In the genomic region with DNA sequence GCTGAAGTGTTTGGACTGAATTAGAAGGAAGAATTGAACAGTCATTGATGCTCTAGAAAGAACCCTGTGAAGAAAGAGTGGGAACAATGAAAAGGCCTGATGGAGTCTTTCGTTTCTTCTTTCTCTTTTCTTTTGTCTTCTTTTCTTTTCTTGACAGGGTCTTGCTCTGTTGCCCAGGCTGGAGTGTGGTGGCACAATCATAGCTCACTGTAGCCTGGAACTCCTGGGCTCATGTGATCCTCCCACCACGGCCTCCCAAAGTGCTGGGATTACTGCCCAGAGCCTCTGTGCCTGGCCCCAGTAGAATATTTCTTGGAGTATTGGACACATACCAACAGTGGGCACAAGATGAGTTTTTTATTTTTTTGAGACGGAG, we compare ENCODE assay signal across 9 cellular contexts. TPM values are rescaled to one million over a fixed set of nuclear protein-coding genes. Genes with fewer than 3 reads are reported as not detected.
A peak's percentile ranks its signal among the peaks of the same experiment; 100 is the strongest.
DNase-seq lines count a peak whose midpoint lies in the region; ATAC-seq, FAIRE-seq and TF ChIP-seq lines count a peak whose summit lies in the region.
"Had no signal": no experiment of that assay in that cellular context is flagged by ENCODE, and none has a peak within 500 bp of the region (broad histone marks: within the 10 kb centered on the region; RNA-seq: fewer than 3 reads in every experiment).

No MANE protein-coding gene starts in this region.

- no peak for FAIRE-seq in K562 (lab: Jason Lieb, UNC)

- H3K9me1 ChIP-seq in K562 (ENCODE audit: control insufficient read depth, insufficient read depth, low read length), result no peaks in the 10 kb centered on the region

- H3K9ac ChIP-seq in K562 (ENCODE audit: insufficient read depth in 1 of 2, low read depth in 2 of 2, low read length in 2 of 2), result peak overlapping the region; percentile 100; a peak in 3 of 4 replicates

- H3K27ac ChIP-seq in CD4-positive, alpha-beta memory T cell (ENCODE audit: low read depth, low read length), result peak overlapping the region; percentile 98
- H3K27ac ChIP-seq in K562 (ENCODE audit: extremely low read depth, low read depth, low read length), result peak overlapping the region; percentile 100

- H2AFZ ChIP-seq in K562 (ENCODE audit: low read depth, low read length), result no peak overlapping the region

- DNase-seq in CD4-positive, alpha-beta memory T cell, result no peak
- DNase-seq in Jurkat, Clone E6-1 (ENCODE audit: low read depth, low spot score), result no peak
- DNase-seq in K562 (ENCODE audit: extremely low read depth in 1 of 4, low spot score in 3 of 4) (no peak), NCI-H510A (lab: John Stamatoyannopoulos, UW) (no peak), NCI-H2029 (lab: John Stamatoyannopoulos, UW) (no peak), NCI-H1417 (lab: John Stamatoyannopoulos, UW) (no peak), SHP77 (lab: John Stamatoyannopoulos, UW) (no peak)
- no peak for DNase-seq in naive thymus-derived CD8-positive, alpha-beta T cell

- intact Hi-C loops in CD4-positive, alpha-beta memory T cell (cut with micrococcal nuclease), result loop anchor here (2.0 to 5.0 kb wide), 2 partner anchors 23 to 1088 kb away; a partner anchor contains a TSS
- intact Hi-C loops in K562 (cut with micrococcal nuclease), result no loop called here

- H3K27me3 Mint-ChIP-seq in CD4-positive, alpha-beta memory T cell, result no peaks in the 10 kb centered on the region
- H3K27me3 Mint-ChIP-seq in naive thymus-derived CD8-positive, alpha-beta T cell, result no peaks in the 10 kb centered on the region

- H3K79me2 ChIP-seq in K562 (ENCODE audit: control insufficient read depth, insufficient read depth, low read length), result peaks cover 88% of the 10 kb centered on the region

- H3K9me3 Mint-ChIP-seq in CD4-positive, alpha-beta memory T cell, result no peaks in the 10 kb centered on the region
- H3K9me3 Mint-ChIP-seq in naive thymus-derived CD8-positive, alpha-beta T cell, result no peaks in the 10 kb centered on the region

- H3K4me2 ChIP-seq in K562 (ENCODE audit: insufficient read depth, low read length), result peak overlapping the region; percentile 97

- in situ Hi-C loops in K562 (cut with MboI), result loop anchor here (5.0 kb wide), 1 partner anchor 47 kb away; no protein-coding TSS in a partner anchor

- no peak overlapping the region for H3K4me3 ChIP-seq in CD4-positive, alpha-beta memory T cell (ENCODE audit: low read length in 2 of 2)
- peak overlapping the region; percentile 70 for H3K4me3 ChIP-seq in Jurkat, Clone E6-1 (ENCODE audit: low read length)
- peak overlapping the region; percentile 83 for H3K4me3 ChIP-seq in K562

- no peak for TF ChIP-seq EP300 in K562 (IDR thresholded peaks at IDR 0.05; ENCODE audit: low read length)

- peak overlapping the region in 5 of 7 donors; percentile 73 to 100 (median 99) for H3K27ac Mint-ChIP-seq in CD4-positive, alpha-beta memory T cell
- H3K27ac Mint-ChIP-seq in naive thymus-derived CD8-positive, alpha-beta T cell, result peak overlapping the region in 6 of 10 donors; percentile 20 to 100 (median 88)

- no peak for TF ChIP-seq RAD21 in K562 (CRISPR knock-in tag; conservative IDR thresholded peaks at IDR 0.05 in 1 of 2, IDR thresholded peaks at IDR 0.05 in 1 of 2)

- no TSS peak for BruUV-seq in K562 (replicated peaks; lab: Mats Ljungman, UMichigan)

- H3K4me3 Mint-ChIP-seq in CD4-positive, alpha-beta memory T cell, result peak overlapping the region; percentile 7 to 94 (median 72)
- peak overlapping the region; percentile 15 to 96 (median 70) for H3K4me3 Mint-ChIP-seq in naive thymus-derived CD8-positive, alpha-beta T cell

- no peak for ATAC-seq in K562
- no peak for ATAC-seq in naive thymus-derived CD8-positive, alpha-beta T cell

- peaks cover 12 to 52% (median 31%) of the 10 kb centered on the region in 4 donors for H3K4me1 Mint-ChIP-seq in CD4-positive, alpha-beta memory T cell
- H3K4me1 Mint-ChIP-seq in naive thymus-derived CD8-positive, alpha-beta T cell, result peaks cover 13 to 48% (median 31%) of the 10 kb centered on the region in 4 donors

- no peaks in the 10 kb centered on the region; the same call in 1 of the 2 replicates for H4K20me1 ChIP-seq in K562 (replicated peaks; ENCODE audit: control insufficient read depth, insufficient read depth, low read length)

- H3K36me3 ChIP-seq in CD4-positive, alpha-beta memory T cell (ENCODE audit: insufficient read depth, low read length), result peaks cover 16% of the 10 kb centered on the region
- peaks cover 71% of the 10 kb centered on the region for H3K36me3 ChIP-seq in K562 (ENCODE audit: control insufficient read depth, insufficient read depth, low read length)

- POLR2A ChIA-PET in CD4-positive, alpha-beta memory T cell (lab: Charles Lee; ENCODE audit: partially characterized antibody), result interaction anchor here (1.1 to 1.7 kb wide), 2 partner anchors 8 to 314 kb away, joined by 3 to 8 read pairs; no protein-coding TSS in a partner anchor
- POLR2A ChIA-PET in K562 (lab: Yijun Ruan, JAX), result interaction anchor here (0.8 to 2.9 kb wide), 11 partner anchors 8 to 170 kb away, joined by 3 to 23 read pairs (median 8); a partner anchor contains a TSS
- POLR2A ChIA-PET in naive thymus-derived CD8-positive, alpha-beta T cell (lab: Charles Lee), result interaction anchor here (1.4 kb wide), 1 partner anchor 22 kb away, joined by 4 read pairs; no protein-coding TSS in a partner anchor

- no peak for TF ChIP-seq CTCF in K562 (IDR thresholded peaks at IDR 0.05 in 2 of 3, conservative IDR thresholded peaks at IDR 0.05 in 1 of 3; ENCODE audit: insufficient read depth in 2 of 3, low read depth in 1 of 3, low read length in 3 of 3)

- no peaks in the 10 kb centered on the region for H3K27me3 ChIP-seq in CD4-positive, alpha-beta memory T cell (ENCODE audit: insufficient read depth, low read length)
- H3K27me3 ChIP-seq in K562 (ENCODE audit: control insufficient read depth in 2 of 2, insufficient read depth in 2 of 2, low read length in 2 of 2), result no peaks in the 10 kb centered on the region

- peaks cover 12 to 37% of the 10 kb centered on the region in 2 donors for H3K36me3 Mint-ChIP-seq in CD4-positive, alpha-beta memory T cell
- H3K36me3 Mint-ChIP-seq in naive thymus-derived CD8-positive, alpha-beta T cell, result peaks cover 0 to 32% (median 7%) of the 10 kb centered on the region in 3 donors

- H3K4me1 ChIP-seq in CD4-positive, alpha-beta memory T cell (ENCODE audit: insufficient read depth, low read length), result peaks cover 23% of the 10 kb centered on the region
- H3K4me1 ChIP-seq in K562 (replicated peaks in 1 of 2; ENCODE audit: control insufficient read depth in 2 of 2, insufficient read depth in 2 of 2, low read length in 2 of 2), result peaks cover 22 to 28% of the 10 kb centered on the region in 2 experiments; a peak in 4 of 5 replicates

- 10% methylated on average over 3 of the region's 3 CpGs for WGBS in K562 (ENCODE audit: insufficient coverage, low coverage, missing lambda C conversion rate)

- H3K9me3 ChIP-seq in CD4-positive, alpha-beta memory T cell (ENCODE audit: control insufficient read depth in 1 of 2, low read length in 2 of 2), result no peaks in the 10 kb centered on the region
- no peaks in the 10 kb centered on the region for H3K9me3 ChIP-seq in K562 (replicated peaks; ENCODE audit: control insufficient read depth, insufficient read depth, low read depth, low read length)

- no peak for TF ChIP-seq POLR2A in K562 (conservative IDR thresholded peaks at IDR 0.05)

- CTCF ChIA-PET in CD4-positive, alpha-beta memory T cell (lab: Charles Lee; ENCODE audit: partially characterized antibody), result interaction anchor here (0.9 to 10.0 kb wide), 5 partner anchors 21 to 315 kb away, joined by 3 to 169 read pairs (median 95); a partner anchor contains a TSS
- CTCF ChIA-PET in K562 (lab: Yijun Ruan, JAX; ENCODE audit: low intra/inter-chr PET ratio), result no interaction called here

RNA-seq across cellular contexts. Expression of a gene that starts 1.1 kb away (rescaled TPM):
- total RNA-seq in CD4-positive, alpha-beta memory T cell, result 1 to 10 TPM; 7.4 to 8.0 TPM
- polyA plus RNA-seq in CD4-positive, alpha-beta memory T cell, result 10 to 100 TPM; 12.7 to 15.4 TPM
- polyA plus RNA-seq in Jurkat, Clone E6-1 (2012; ENCODE audit: insufficient read depth, insufficient read length), result 170 TPM
- 27.9 and 42.4 TPM in 2 replicates for total RNA-seq in K562 (2011; cell fraction: chromatin; rRNA removed; ENCODE audit: low replicate concordance)
- total RNA-seq in K562 (2011; cell fraction: nucleolus; rRNA removed), result 50.0 and 60.9 TPM in 2 replicates
- total RNA-seq in K562 (2011; cell fraction: nucleoplasm; rRNA removed), result 37.0 and 43.3 TPM in 2 replicates
- total RNA-seq in K562 (2014; rRNA removed) (156 and 172 TPM in 2 replicates), K562 (2014; rRNA removed; fragmentation: Illumina TruSeq; extraction: Trizol) (130 and 137 TPM in 2 replicates), K562 (2015; rRNA removed; fragmentation: Illumina TruSeq; extraction: Trizol) (150 and 154 TPM in 2 replicates), K562 (2021) (140 and 150 TPM in 2 replicates)
- polyA plus RNA-seq in K562 (2011; rRNA removed) (91.3 and 124 TPM in 2 replicates), K562 (2014; fragmentation: Illumina TruSeq; extraction: Trizol) (138 and 146 TPM in 2 replicates), K562 (2014; fragmentation: Nextera tagmentation; extraction: Ambion mirVana) (10 to 100 TPM; 58.1 to 86.8 TPM), K562 (2014; rRNA removed) (132 and 136 TPM in 2 replicates)
- 83.9 and 106 TPM in 2 replicates for polyA plus RNA-seq in K562 (2011; cell fraction: cytosol; rRNA removed)
- 28.7 and 36.3 TPM in 2 replicates for polyA plus RNA-seq in K562 (2011; cell fraction: nucleus; rRNA removed)
- 122 and 124 TPM in 2 replicates for polyA plus RNA-seq in K562 (2012)
- polyA minus RNA-seq in K562 (2011; rRNA and poly(A)+ RNA removed), result 77.5 and 111 TPM in 2 replicates
- polyA minus RNA-seq in K562 (2011; cell fraction: cytosol; rRNA and poly(A)+ RNA removed), result 54.2 and 76.3 TPM in 2 replicates
- polyA minus RNA-seq in K562 (2011; cell fraction: nucleus; rRNA and poly(A)+ RNA removed), result 29.8 and 34.1 TPM in 2 replicates
- 1 to 10 TPM; 8.3 to 8.6 TPM for total RNA-seq in naive thymus-derived CD8-positive, alpha-beta T cell
- 10 to 100 TPM in 2 of 3 donors, 1 to 10 TPM in 1; 10.0 to 13.1 (median 10.2) TPM for polyA plus RNA-seq in naive thymus-derived CD8-positive, alpha-beta T cell

RNA-seq across cellular contexts. Expression of a gene that starts 1.4 kb away (rescaled TPM):
- 100 to 1,000 TPM; 113 to 117 TPM for total RNA-seq in CD4-positive, alpha-beta memory T cell
- polyA plus RNA-seq in CD4-positive, alpha-beta memory T cell, result 100 to 1,000 TPM; 186 to 276 TPM
- 464 TPM for polyA plus RNA-seq in Jurkat, Clone E6-1 (2012; ENCODE audit: insufficient read depth, insufficient read length)
- 88.0 and 142 TPM in 2 replicates for total RNA-seq in K562 (2011; cell fraction: chromatin; rRNA removed; ENCODE audit: low replicate concordance)
- total RNA-seq in K562 (2011; cell fraction: nucleolus; rRNA removed), result 195 and 216 TPM in 2 replicates
- 192 and 237 TPM in 2 replicates for total RNA-seq in K562 (2011; cell fraction: nucleoplasm; rRNA removed)
- total RNA-seq in K562 (2014; rRNA removed) (97.2 and 153 TPM in 2 replicates), K562 (2014; rRNA removed; fragmentation: Illumina TruSeq; extraction: Trizol) (227 and 239 TPM in 2 replicates), K562 (2015; rRNA removed; fragmentation: Illumina TruSeq; extraction: Trizol) (221 and 231 TPM in 2 replicates), K562 (2021) (168 and 200 TPM in 2 replicates)
- polyA plus RNA-seq in K562 (2011; rRNA removed) (630 and 713 TPM in 2 replicates), K562 (2014; fragmentation: Illumina TruSeq; extraction: Trizol) (213 and 256 TPM in 2 replicates), K562 (2014; fragmentation: Nextera tagmentation; extraction: Ambion mirVana) (100 to 1,000 TPM; 794 to 856 TPM), K562 (2014; rRNA removed) (199 and 268 TPM in 2 replicates)
- 728 and 1,027 TPM in 2 replicates for polyA plus RNA-seq in K562 (2011; cell fraction: cytosol; rRNA removed)
- 254 and 417 TPM in 2 replicates for polyA plus RNA-seq in K562 (2011; cell fraction: nucleus; rRNA removed)
- polyA plus RNA-seq in K562 (2012), result 426 and 696 TPM in 2 replicates
- 155 and 167 TPM in 2 replicates for polyA minus RNA-seq in K562 (2011; rRNA and poly(A)+ RNA removed)
- polyA minus RNA-seq in K562 (2011; cell fraction: cytosol; rRNA and poly(A)+ RNA removed), result 111 and 157 TPM in 2 replicates
- polyA minus RNA-seq in K562 (2011; cell fraction: nucleus; rRNA and poly(A)+ RNA removed), result 46.0 and 84.9 TPM in 2 replicates
- total RNA-seq in naive thymus-derived CD8-positive, alpha-beta T cell, result 10 to 100 TPM; 84.4 to 87.7 TPM
- 100 to 1,000 TPM; 205 to 256 (median 225) TPM for polyA plus RNA-seq in naive thymus-derived CD8-positive, alpha-beta T cell

RNA-seq across cellular contexts. Expression of a gene that starts 23.0 kb away (rescaled TPM):
- 1 to 10 TPM; 1.7 to 2.2 TPM for total RNA-seq in CD4-positive, alpha-beta memory T cell
- polyA plus RNA-seq in CD4-positive, alpha-beta memory T cell, result under 1 TPM; 0.70 to 0.72 TPM
- 80.9 TPM for polyA plus RNA-seq in Jurkat, Clone E6-1 (2012; ENCODE audit: insufficient read depth, insufficient read length)
- total RNA-seq in K562 (2011; cell fraction: chromatin; rRNA removed; ENCODE audit: low replicate concordance), result 611 and 866 TPM in 2 replicates
- total RNA-seq in K562 (2011; cell fraction: nucleolus; rRNA removed), result 866 and 894 TPM in 2 replicates
- total RNA-seq in K562 (2011; cell fraction: nucleoplasm; rRNA removed), result 825 and 959 TPM in 2 replicates
- total RNA-seq in K562 (2014; rRNA removed) (250 and 292 TPM in 2 replicates), K562 (2014; rRNA removed; fragmentation: Illumina TruSeq; extraction: Trizol) (367 and 390 TPM in 2 replicates), K562 (2015; rRNA removed; fragmentation: Illumina TruSeq; extraction: Trizol) (353 and 364 TPM in 2 replicates), K562 (2021) (378 and 411 TPM in 2 replicates)
- polyA plus RNA-seq in K562 (2011; rRNA removed) (747 and 864 TPM in 2 replicates), K562 (2014; fragmentation: Illumina TruSeq; extraction: Trizol) (394 and 457 TPM in 2 replicates), K562 (2014; fragmentation: Nextera tagmentation; extraction: Ambion mirVana) (100 to 1,000 TPM; 110 to 174 TPM), K562 (2014; rRNA removed) (295 and 314 TPM in 2 replicates)
- polyA plus RNA-seq in K562 (2011; cell fraction: cytosol; rRNA removed), result 1,005 and 1,028 TPM in 2 replicates
- 277 and 375 TPM in 2 replicates for polyA plus RNA-seq in K562 (2011; cell fraction: nucleus; rRNA removed)
- 228 and 290 TPM in 2 replicates for polyA plus RNA-seq in K562 (2012)
- 571 and 760 TPM in 2 replicates for polyA minus RNA-seq in K562 (2011; rRNA and poly(A)+ RNA removed)
- 555 and 599 TPM in 2 replicates for polyA minus RNA-seq in K562 (2011; cell fraction: cytosol; rRNA and poly(A)+ RNA removed)
- polyA minus RNA-seq in K562 (2011; cell fraction: nucleus; rRNA and poly(A)+ RNA removed), result 280 and 292 TPM in 2 replicates
- under 1 TPM; 0.55 to 0.60 TPM for total RNA-seq in naive thymus-derived CD8-positive, alpha-beta T cell
- polyA plus RNA-seq in naive thymus-derived CD8-positive, alpha-beta T cell, result 1 to 10 TPM in 2 of 3 donors, not detected in 1; 1.7 to 4.7 TPM

RNA-seq across cellular contexts. Expression of a gene that starts 34.3 kb away (rescaled TPM):
- total RNA-seq in CD4-positive, alpha-beta memory T cell, result under 1 TPM; 0.22 to 0.73 TPM
- under 1 TPM; 0.06 to 0.94 TPM for polyA plus RNA-seq in CD4-positive, alpha-beta memory T cell
- 304 TPM for polyA plus RNA-seq in Jurkat, Clone E6-1 (2012; ENCODE audit: insufficient read depth, insufficient read length)
- 49.3 and 107 TPM in 2 replicates for total RNA-seq in K562 (2011; cell fraction: chromatin; rRNA removed; ENCODE audit: low replicate concordance)
- 68.6 and 70.4 TPM in 2 replicates for total RNA-seq in K562 (2011; cell fraction: nucleolus; rRNA removed)
- 66.5 and 86.0 TPM in 2 replicates for total RNA-seq in K562 (2011; cell fraction: nucleoplasm; rRNA removed)
- total RNA-seq in K562 (2014; rRNA removed) (13.2 and 17.7 TPM in 2 replicates), K562 (2014; rRNA removed; fragmentation: Illumina TruSeq; extraction: Trizol) (14.5 and 16.2 TPM in 2 replicates), K562 (2015; rRNA removed; fragmentation: Illumina TruSeq; extraction: Trizol) (11.5 and 12.0 TPM in 2 replicates), K562 (2021) (28.6 and 30.4 TPM in 2 replicates)
- polyA plus RNA-seq in K562 (2011; rRNA removed) (42.8 and 57.1 TPM in 2 replicates), K562 (2014; fragmentation: Illumina TruSeq; extraction: Trizol) (33.9 and 39.7 TPM in 2 replicates), K562 (2014; fragmentation: Nextera tagmentation; extraction: Ambion mirVana) (1 to 10 TPM; 2.9 to 5.3 TPM), K562 (2014; rRNA removed) (23.9 and 27.2 TPM in 2 replicates)
- polyA plus RNA-seq in K562 (2011; cell fraction: cytosol; rRNA removed), result 45.6 and 51.9 TPM in 2 replicates
- 34.1 and 48.4 TPM in 2 replicates for polyA plus RNA-seq in K562 (2011; cell fraction: nucleus; rRNA removed)
- 27.8 and 43.6 TPM in 2 replicates for polyA plus RNA-seq in K562 (2012)
- 38.9 and 48.8 TPM in 2 replicates for polyA minus RNA-seq in K562 (2011; rRNA and poly(A)+ RNA removed)
- polyA minus RNA-seq in K562 (2011; cell fraction: cytosol; rRNA and poly(A)+ RNA removed), result 21.3 and 32.6 TPM in 2 replicates
- polyA minus RNA-seq in K562 (2011; cell fraction: nucleus; rRNA and poly(A)+ RNA removed), result 10.5 and 15.2 TPM in 2 replicates
- total RNA-seq in naive thymus-derived CD8-positive, alpha-beta T cell, result not detected
- polyA plus RNA-seq in naive thymus-derived CD8-positive, alpha-beta T cell, result 1 to 10 TPM in 2 of 3 donors, under 1 TPM in 1; 0.06 to 9.6 (median 4.2) TPM

RNA-seq across cellular contexts. Expression of a gene that starts 41.4 kb away (rescaled TPM):
- total RNA-seq in CD4-positive, alpha-beta memory T cell, result 1 to 10 TPM in 1 of 2 experiments, under 1 TPM in 1; 0.94 to 1.6 TPM
- polyA plus RNA-seq in CD4-positive, alpha-beta memory T cell, result under 1 TPM; 0.44 to 0.83 TPM
- 10.0 TPM for polyA plus RNA-seq in Jurkat, Clone E6-1 (2012; ENCODE audit: insufficient read depth, insufficient read length)
- 95.5 and 239 TPM in 2 replicates for total RNA-seq in K562 (2011; cell fraction: chromatin; rRNA removed; ENCODE audit: low replicate concordance)
- 109 and 132 TPM in 2 replicates for total RNA-seq in K562 (2011; cell fraction: nucleolus; rRNA removed)
- 92.2 and 107 TPM in 2 replicates for total RNA-seq in K562 (2011; cell fraction: nucleoplasm; rRNA removed)
- total RNA-seq in K562 (2014; rRNA removed) (7.1 and 11.0 TPM in 2 replicates), K562 (2014; rRNA removed; fragmentation: Illumina TruSeq; extraction: Trizol) (2.6 and 3.3 TPM in 2 replicates), K562 (2015; rRNA removed; fragmentation: Illumina TruSeq; extraction: Trizol) (4.0 and 4.1 TPM in 2 replicates), K562 (2021) (21.4 and 25.8 TPM in 2 replicates)
- polyA plus RNA-seq in K562 (2011; rRNA removed) (10.4 and 16.6 TPM in 2 replicates), K562 (2014; fragmentation: Illumina TruSeq; extraction: Trizol) (14.7 and 17.8 TPM in 2 replicates), K562 (2014; fragmentation: Nextera tagmentation; extraction: Ambion mirVana) (1 to 10 TPM; 2.3 TPM), K562 (2014; rRNA removed) (15.6 and 17.4 TPM in 2 replicates)
- polyA plus RNA-seq in K562 (2011; cell fraction: cytosol; rRNA removed), result 13.6 and 26.3 TPM in 2 replicates
- polyA plus RNA-seq in K562 (2011; cell fraction: nucleus; rRNA removed), result 104 and 152 TPM in 2 replicates
- polyA plus RNA-seq in K562 (2012), result 14.8 and 25.8 TPM in 2 replicates
- polyA minus RNA-seq in K562 (2011; rRNA and poly(A)+ RNA removed), result 6.8 and 8.5 TPM in 2 replicates
- 22.7 and 23.9 TPM in 2 replicates for polyA minus RNA-seq in K562 (2011; cell fraction: cytosol; rRNA and poly(A)+ RNA removed)
- 32.4 and 34.1 TPM in 2 replicates for polyA minus RNA-seq in K562 (2011; cell fraction: nucleus; rRNA and poly(A)+ RNA removed)
- total RNA-seq in naive thymus-derived CD8-positive, alpha-beta T cell, result under 1 TPM; 0.47 to 0.68 TPM
- polyA plus RNA-seq in naive thymus-derived CD8-positive, alpha-beta T cell, result under 1 TPM in 2 of 3 donors, not detected in 1; 0.26 to 0.52 TPM
- total RNA-seq: skeletal muscle tissue had no signal

Comparison
In these comparisons a context has a peak if more than half of its experiments do, and no peak if none do; other contexts are left out.
1. H3K4me3 ChIP-seq: peak in Jurkat, Clone E6-1 (single experiment) and K562 (single experiment); none in CD4-positive, alpha-beta memory T cell (0 of 2).
2. RNA of a gene that starts 23.0 kb away (total RNA-seq): 250 to 959 TPM in K562; 1.7 to 2.2 TPM in CD4-positive, alpha-beta memory T cell and 0.55 to 0.60 TPM in naive thymus-derived CD8-positive, alpha-beta T cell; every median in the first group is over 10 times any median in the second.